ENCODE assay signal across 8 cellular contexts in the genomic region with DNA sequence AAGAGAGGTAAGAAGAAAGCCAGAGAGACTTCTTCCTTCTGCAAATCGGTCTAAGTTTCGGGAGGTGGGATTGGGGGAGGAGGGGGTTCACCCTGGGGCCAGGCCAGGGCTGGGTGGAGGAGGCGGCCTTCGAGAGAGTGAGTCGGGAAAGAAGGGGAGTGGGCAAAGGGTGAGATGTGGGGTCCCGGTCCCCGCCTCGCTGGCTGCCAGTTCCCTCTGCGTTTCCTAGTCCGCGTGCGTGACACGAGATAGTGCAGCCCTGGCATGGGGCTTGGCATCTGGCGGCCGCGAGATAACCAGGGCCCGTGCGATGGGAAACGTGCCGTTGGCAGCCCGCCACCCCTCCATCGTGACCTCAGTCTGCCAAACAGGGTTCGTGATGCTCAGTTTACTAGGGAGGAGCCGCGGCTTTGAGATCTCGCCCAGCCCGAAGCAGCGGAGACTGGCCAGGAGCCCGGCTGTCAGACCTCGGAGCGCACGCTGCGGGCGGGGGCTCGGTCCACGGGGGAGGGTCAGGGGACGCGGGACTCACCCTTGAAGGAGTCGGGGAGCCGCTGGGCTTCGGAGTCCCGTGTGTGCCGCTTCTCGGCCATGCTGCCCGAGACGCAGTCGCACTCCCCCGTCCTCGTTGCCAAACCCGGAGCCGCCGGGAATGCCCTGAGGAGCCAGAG. TPM values are rescaled to one million over a fixed set of nuclear protein-coding genes. Genes with fewer than 3 reads are reported as not detected.
DNase-seq lines count a peak whose midpoint lies in the region; ATAC-seq and TF ChIP-seq lines count a peak whose summit lies in the region.

A gene with protein sequence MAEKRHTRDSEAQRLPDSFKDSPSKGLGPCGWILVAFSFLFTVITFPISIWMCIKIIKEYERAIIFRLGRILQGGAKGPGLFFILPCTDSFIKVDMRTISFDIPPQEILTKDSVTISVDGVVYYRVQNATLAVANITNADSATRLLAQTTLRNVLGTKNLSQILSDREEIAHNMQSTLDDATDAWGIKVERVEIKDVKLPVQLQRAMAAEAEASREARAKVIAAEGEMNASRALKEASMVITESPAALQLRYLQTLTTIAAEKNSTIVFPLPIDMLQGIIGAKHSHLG (minus strand): TSS at position 656 of the 671 bp plus-strand sequence. CDS start 63 bp downstream, at position 593.

- H3K27me3 ChIP-seq in body of pancreas, result no peaks in the 10 kb centered on the region

- WGBS in body of pancreas, 2 donors, result 1 to 6% methylated on average over 22 to 51 of the region's 52 CpGs

- peak within 1 kb of the TSS; percentile 62 for H3K9ac ChIP-seq in SK-N-MC (ENCODE audit: insufficient read length)

- no peak for TF ChIP-seq CTCF in body of pancreas (IDR thresholded peaks at IDR 0.05)

- H3K27ac ChIP-seq in SK-N-MC (no peak within 1 kb of the TSS), body of pancreas (peak within 1 kb of the TSS; percentile 46 to 81 (median 78))

- DNase-seq in CD1c-positive myeloid dendritic cell (ENCODE audit: extremely low spot score) (peak; percentile 82), SK-N-MC (ENCODE audit: low read depth, low spot score) (no peak), body of pancreas (peak; percentile 78 to 85 (median 82)), NCI-H510A (lab: John Stamatoyannopoulos, UW) (no peak)
- peak in 3 of 4 experiments; percentile 12 to 32 (median 28) for DNase-seq in stimulated activated CD4-positive, alpha-beta T cell treated with anti-CD3 and anti-CD28 coated beads, Interleukin-1b, Interleukin-23, amount 100 ng/mL, for 24 hours (ENCODE audit: low read depth in 4 of 4, low spot score in 1 of 4)

- H3K4me3 ChIP-seq in SK-N-MC (peak within 1 kb of the TSS; percentile 78), body of pancreas (peak within 1 kb of the TSS in 1 of 2 donors; percentile 16), iPS-18c (ENCODE audit: insufficient read depth, low read depth, low read length) (peak within 1 kb of the TSS; percentile 75)

- H3K4me1 ChIP-seq in body of pancreas, result peaks cover 44% of the 10 kb centered on the region

- H3K9me3 ChIP-seq in SK-N-MC (ENCODE audit: low read depth, low read length) (no peaks in the 10 kb centered on the region), body of pancreas (no peaks in the 10 kb centered on the region), iPS-18c (ENCODE audit: control insufficient read depth, insufficient read depth, low read length) (no peaks in the 10 kb centered on the region)

- intact Hi-C loops in body of pancreas (cut with DNase I), result no loop called here

- TF ChIP-seq POLR2A in body of pancreas (IDR thresholded peaks at IDR 0.05), result peak; percentile 76 to 95 (median 89)

- H3K36me3 ChIP-seq in SK-N-MC (ENCODE audit: insufficient read depth, low read length) (no peaks in the 10 kb centered on the region), body of pancreas (replicated peaks in 1 of 2; ENCODE audit: insufficient read depth in 1 of 2, low read depth in 2 of 2) (no peaks in the 10 kb centered on the region)

- peak; percentile 47 for ATAC-seq in GM19043 (IDR thresholded peaks at IDR 0.05; ENCODE audit: low read depth, unreplicated experiment)
- ATAC-seq in HG03280 (IDR thresholded peaks at IDR 0.05; ENCODE audit: unreplicated experiment), result peak; percentile 56
- peak; percentile 68 for ATAC-seq in body of pancreas

RNA-seq across cellular contexts. Expression of the gene that starts here (rescaled TPM):
- 10 to 100 TPM; 59.9 to 70.5 TPM for total RNA-seq in body of pancreas

Comparison
In these comparisons a context has a peak if more than half of its experiments do, and no peak if none do; other contexts are left out.
1. DNase-seq: peak in CD1c-positive myeloid dendritic cell (single experiment), body of pancreas (4 of 4) and stimulated activated CD4-positive, alpha-beta T cell treated with anti-CD3 and anti-CD28 coated beads, Interleukin-1b, Interleukin-23, amount 100 ng/mL, for 24 hours (3 of 4); none in SK-N-MC (single experiment) and NCI-H510A (single experiment).
2. Peak in every context shown above with its lines, with median percentiles within 50 percentile points of each other: ATAC-seq.